In the genomic region with DNA sequence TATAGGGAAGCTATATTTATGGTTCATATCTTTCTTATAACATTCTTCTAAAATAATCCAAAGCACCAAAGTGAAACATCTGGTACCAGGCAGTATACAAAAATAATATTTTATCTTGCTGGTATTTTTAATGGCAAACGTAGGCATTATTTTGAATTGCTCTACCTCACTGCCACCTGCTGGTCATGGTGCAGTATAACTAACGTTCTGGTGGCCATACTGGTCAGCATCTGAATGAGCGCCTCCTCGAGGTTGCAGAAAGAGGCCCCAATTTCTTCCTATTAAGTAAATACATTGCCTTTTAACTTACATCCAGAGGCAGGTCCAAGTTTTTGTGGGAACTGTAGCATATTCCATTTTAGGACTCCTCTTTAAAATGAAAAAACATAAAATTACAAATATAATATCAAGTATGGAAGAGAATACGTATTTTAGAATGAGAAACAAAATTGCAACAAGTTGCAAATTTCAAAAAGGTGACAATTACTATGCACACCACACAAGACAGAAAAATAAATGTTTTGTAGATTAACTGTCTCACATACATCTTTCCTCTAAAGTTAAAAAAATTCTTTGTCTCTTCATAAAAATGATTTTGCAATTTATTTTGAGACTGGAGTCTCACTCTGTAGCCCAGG, we compare ENCODE assay signal across 8 cellular contexts. TPM values are rescaled to one million over a fixed set of nuclear protein-coding genes. Genes with fewer than 3 reads are reported as not detected.
DNase-seq lines count a peak whose midpoint lies in the region; FAIRE-seq and TF ChIP-seq lines count a peak whose summit lies in the region.

No MANE protein-coding gene starts in this region.

- peaks cover 9 to 12% of the 10 kb centered on the region in 2 donors for H3K4me1 ChIP-seq in thyroid gland

- peak; percentile 98 for TF ChIP-seq CTCF in RWPE1 (conservative IDR thresholded peaks at IDR 0.05; ENCODE audit: low read depth)
- TF ChIP-seq CTCF in fibroblast of the aortic adventitia (IDR thresholded peaks at IDR 0.05; ENCODE audit: insufficient read depth, low read length): peak; percentile 98
- peak; percentile 67 to 99 (median 92) for TF ChIP-seq CTCF in thyroid gland (IDR thresholded peaks at IDR 0.05)

- FAIRE-seq in H54 (lab: Jason Lieb, UNC): peak; percentile 92

- TF ChIP-seq POLR2A in H54 (IDR thresholded peaks at IDR 0.05; ENCODE audit: low read depth, low read length): no peak
- TF ChIP-seq POLR2A in thyroid gland (IDR thresholded peaks at IDR 0.05): no peak

- H3K27me3 ChIP-seq in MG63 (no peaks in the 10 kb centered on the region), thyroid gland (no peaks in the 10 kb centered on the region)

- H3K36me3 ChIP-seq in MG63: no peaks in the 10 kb centered on the region
- H3K36me3 ChIP-seq in thyroid gland: no peaks in the 10 kb centered on the region

- intact Hi-C loops in thyroid gland (cut with DNase I): loop anchor here (10.0 kb wide), 1 partner anchor 388 kb away; no protein-coding TSS in a partner anchor

- WGBS in thyroid gland, 2 donors: 21 to 26% methylated on average over 5 of the region's 5 CpGs

- H3K9me3 ChIP-seq in MG63: no peaks in the 10 kb centered on the region
- no peaks in the 10 kb centered on the region for H3K9me3 ChIP-seq in thyroid gland

- POLR2A ChIA-PET in RWPE1 (lab: Yijun Ruan, JAX; ENCODE audit: low non-redundant PET): interaction anchor here (0.6 kb wide), 1 partner anchor 113 kb away, joined by 3 read pairs; no protein-coding TSS in a partner anchor

- H3K27ac ChIP-seq in RWPE1: no peak overlapping the region
- no peak overlapping the region for H3K27ac ChIP-seq in thyroid gland

- peak; percentile 44 for DNase-seq in GF-D8 (lab: John Stamatoyannopoulos, UW)
- no peak for DNase-seq in H54 (ENCODE audit: insufficient read length, low spot score)
- DNase-seq in MG63: peak; percentile 55
- peak; percentile 66 for DNase-seq in RWPE1 (ENCODE audit: low spot score)
- DNase-seq in activated T-helper 1 cell treated with Interleukin-2 at 50 U/mL for 16 hours (ENCODE audit: low read depth): peak; percentile 51
- DNase-seq in fibroblast of the aortic adventitia (ENCODE audit: low read depth): peak; percentile 94
- peak in 47 of 56 donors; percentile 1 to 76 (median 36) for DNase-seq in nucleus accumbens (lab: John Stamatoyannopoulos, UW)
- peak; percentile 62 to 79 for DNase-seq in thyroid gland

- H3K4me3 ChIP-seq in MG63: no peak overlapping the region
- H3K4me3 ChIP-seq in fibroblast of the aortic adventitia (ENCODE audit: low read depth, low read length): no peak overlapping the region
- no peak overlapping the region for H3K4me3 ChIP-seq in thyroid gland (replicated peaks in 1 of 3)

- CTCF ChIA-PET in RWPE1 (lab: Yijun Ruan, JAX): interaction anchor here (0.6 to 0.7 kb wide), 3 partner anchors 23 to 380 kb away, joined by 3 to 4 read pairs (median 3); partner anchors contain the start of gene CWH43

RNA-seq across cellular contexts. Expression of gene CWH43, which starts 22.9 kb away (rescaled TPM):
- total RNA-seq in MG63 (2014; rRNA removed; shearing (Covaris generic); ENCODE audit: low replicate concordance): not detected in 2 replicates
- total RNA-seq in fibroblast of the aortic adventitia (ENCODE audit: low replicate concordance): not detected in 2 replicates
- 10 to 100 TPM in 3 of 4 donors, 1 to 10 TPM in 1; 5.3 to 27.4 (median 18.8) TPM for total RNA-seq in thyroid gland

RNA-seq across cellular contexts. Expression of gene OCIAD2, which starts 56.6 kb away (rescaled TPM):
- not detected in 2 replicates for total RNA-seq in MG63 (2014; rRNA removed; shearing (Covaris generic); ENCODE audit: low replicate concordance)
- total RNA-seq in fibroblast of the aortic adventitia (ENCODE audit: low replicate concordance) (2.9 and 20.3 TPM in 2 replicates), thyroid gland (10 to 100 TPM; 22.0 to 56.1 (median 41.6) TPM)
